In the genomic region with DNA sequence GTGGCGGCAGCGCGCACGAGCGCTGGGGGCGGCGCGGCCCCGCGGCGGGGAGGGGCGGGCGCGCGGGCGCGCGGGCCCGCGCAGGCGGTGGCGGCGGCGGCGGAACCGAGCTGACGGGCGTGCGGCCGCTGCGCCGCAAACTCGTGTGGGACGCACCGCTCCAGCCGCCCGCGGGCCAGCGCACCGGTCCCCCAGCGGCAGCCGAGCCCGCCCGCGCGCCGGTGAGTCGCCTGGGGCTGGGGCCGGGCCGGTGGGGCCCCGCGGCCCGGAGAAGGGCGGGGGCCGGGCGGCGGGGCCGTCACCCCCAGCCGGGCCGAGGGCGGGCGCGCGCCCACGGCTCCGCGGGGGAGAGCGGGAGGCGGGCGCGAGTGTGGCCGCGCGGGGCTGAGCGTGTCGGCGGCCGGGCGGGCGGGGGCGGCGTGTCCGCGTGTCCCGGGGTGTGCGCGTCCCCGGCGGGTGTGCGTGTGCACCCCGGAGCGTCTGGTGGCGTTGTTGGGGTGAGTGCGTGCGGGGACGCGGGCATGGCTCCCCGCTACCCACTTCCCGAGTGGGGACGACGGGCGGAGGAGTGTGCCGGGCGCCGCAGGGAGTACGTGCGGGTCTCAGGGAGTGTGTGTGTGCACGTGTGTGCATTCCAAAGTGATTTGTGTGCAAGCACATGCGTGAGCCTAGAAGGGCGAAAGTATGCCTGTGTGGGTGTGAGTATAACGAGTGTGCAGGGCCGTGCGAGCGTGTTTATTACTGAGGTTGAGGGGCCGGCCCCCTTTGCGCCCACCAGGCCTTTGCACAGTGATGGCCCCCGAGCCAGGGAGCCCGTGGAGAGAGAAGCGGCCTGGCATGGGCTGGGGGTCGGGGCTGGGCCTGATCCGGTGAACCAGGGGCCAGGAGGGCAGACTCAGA, we compare ENCODE assay signal across 8 cellular contexts. TPM values are rescaled to one million over a fixed set of nuclear protein-coding genes. Genes with fewer than 3 reads are reported as not detected.
DNase-seq lines count a peak whose midpoint lies in the region; ATAC-seq and TF ChIP-seq lines count a peak whose summit lies in the region.

A gene (plus strand): TSS at position 85 of the 900 bp plus-strand sequence. CDS start 44,016 bp downstream, outside the sequence.

- H2BK120ac ChIP-seq in mesenchymal stem cell (ENCODE audit: low read depth, low read length), result peak within 1 kb of the TSS; percentile 100

- CTCF ChIA-PET in CD4-positive, alpha-beta memory T cell (lab: Charles Lee; ENCODE audit: partially characterized antibody), result no interaction called here

- no peaks in the 10 kb centered on the region for H3K27me3 Mint-ChIP-seq in CD4-positive, alpha-beta memory T cell
- peaks cover 5% of the 10 kb centered on the region for H3K27me3 Mint-ChIP-seq in HFFc6 (ENCODE audit: insufficient read depth)

- POLR2A ChIA-PET in CD4-positive, alpha-beta memory T cell (lab: Charles Lee; ENCODE audit: partially characterized antibody), result interaction anchor here (0.5 to 1.1 kb wide), 3 partner anchors 19 to 1566 kb away, joined by 3 to 4 read pairs (median 4); no protein-coding TSS in a partner anchor

- peaks cover 2% of the 10 kb centered on the region for H3K79me1 ChIP-seq in mesenchymal stem cell (replicated peaks; ENCODE audit: low read length, poor library complexity, severe bottlenecking)

- peak within 1 kb of the TSS; percentile 100 for H4K91ac ChIP-seq in mesenchymal stem cell (ENCODE audit: low read length)

- H2BK12ac ChIP-seq in mesenchymal stem cell (ENCODE audit: low read length in 2 of 2), result peak within 1 kb of the TSS; percentile 63 to 100

- H3K4ac ChIP-seq in mesenchymal stem cell (ENCODE audit: low read depth in 1 of 2, low read length in 2 of 2), result peak within 1 kb of the TSS; percentile 100

- H3K36me3 Mint-ChIP-seq in CD4-positive, alpha-beta memory T cell, result peaks cover 0 to 8% of the 10 kb centered on the region in 2 donors
- H3K36me3 Mint-ChIP-seq in HFFc6 (ENCODE audit: low read depth), result peaks cover 26% of the 10 kb centered on the region

- peak within 1 kb of the TSS; percentile 99 for H4K8ac ChIP-seq in mesenchymal stem cell (ENCODE audit: low read length)

- H3K27ac ChIP-seq in CD4-positive, alpha-beta memory T cell (ENCODE audit: low read depth, low read length), result peak within 1 kb of the TSS; percentile 15
- H3K27ac ChIP-seq in ectodermal cell (ENCODE audit: insufficient read depth, low read depth, low read length, poor library complexity, severe bottlenecking) (no peak within 1 kb of the TSS), mesenchymal stem cell (ENCODE audit: low read length, poor library complexity, severe bottlenecking) (peak within 1 kb of the TSS; percentile 99)

- H3K4me1 Mint-ChIP-seq in CD4-positive, alpha-beta memory T cell, result peaks cover 33 to 68% (median 51%) of the 10 kb centered on the region in 4 donors
- H3K4me1 Mint-ChIP-seq in HFFc6 (ENCODE audit: low read depth), result peaks cover 71% of the 10 kb centered on the region

- H3K9ac ChIP-seq in mesenchymal stem cell (ENCODE audit: low read length), result peak within 1 kb of the TSS; percentile 99

- H3K4me2 ChIP-seq in mesenchymal stem cell (ENCODE audit: low read length, poor library complexity, severe bottlenecking), result peak within 1 kb of the TSS; percentile 88

- H3K36me3 ChIP-seq in CD4-positive, alpha-beta memory T cell (ENCODE audit: insufficient read depth, low read length), result peaks cover 2% of the 10 kb centered on the region
- no peaks in the 10 kb centered on the region for H3K36me3 ChIP-seq in ectodermal cell (ENCODE audit: control insufficient read depth, insufficient read depth, low read length)
- peaks cover 3 to 4% of the 10 kb centered on the region in 2 experiments for H3K36me3 ChIP-seq in mesenchymal stem cell (ENCODE audit: control insufficient read depth in 1 of 2, insufficient read depth in 2 of 2, low read depth in 1 of 2, low read length in 2 of 2)

- 2% methylated on average over 121 of the region's 121 CpGs for WGBS in ectodermal cell, 2 experiments
- under 1% methylated on average over 51 of the region's 121 CpGs for WGBS in mesenchymal stem cell

- DNase-seq in CD4-positive, alpha-beta memory T cell, result peak; percentile 41 to 55 (median 52)
- DNase-seq in HFFc6 (peak; percentile 45), mesenchymal stem cell (peak; percentile 75), NCI-H187 treated with DMSO at 0.1 percent for 48 hours (lab: John Stamatoyannopoulos, UW) (no peak)

- H3K4me1 ChIP-seq in CD4-positive, alpha-beta memory T cell (ENCODE audit: insufficient read depth, low read length), result peaks cover 32% of the 10 kb centered on the region
- H3K4me1 ChIP-seq in ectodermal cell (ENCODE audit: control insufficient read depth, insufficient read depth, low read length) (peaks cover 17% of the 10 kb centered on the region), mesenchymal stem cell (ENCODE audit: control insufficient read depth, insufficient read depth, low read depth, low read length) (peaks cover 32% of the 10 kb centered on the region)

- H3K4me3 Mint-ChIP-seq in CD4-positive, alpha-beta memory T cell, result peak within 1 kb of the TSS; percentile 94 to 97 (median 96)
- H3K4me3 Mint-ChIP-seq in HFFc6, result peak within 1 kb of the TSS; percentile 94

- peak within 1 kb of the TSS; percentile 65 for H3K4me3 ChIP-seq in CD4-positive, alpha-beta memory T cell (ENCODE audit: low read length in 2 of 2)
- peak within 1 kb of the TSS; percentile 41 for H3K4me3 ChIP-seq in ectodermal cell (ENCODE audit: insufficient read depth, low read depth, low read length)
- peak within 1 kb of the TSS; percentile 88 to 96 for H3K4me3 ChIP-seq in mesenchymal stem cell (ENCODE audit: insufficient read depth in 1 of 2, low read depth in 1 of 2, low read length in 2 of 2)

- H3K9me3 ChIP-seq in CD4-positive, alpha-beta memory T cell (ENCODE audit: control insufficient read depth in 1 of 2, low read length in 2 of 2), result no peaks in the 10 kb centered on the region
- no peaks in the 10 kb centered on the region for H3K9me3 ChIP-seq in ectodermal cell (ENCODE audit: control insufficient read depth, low read length)
- no peaks in the 10 kb centered on the region for H3K9me3 ChIP-seq in mesenchymal stem cell (ENCODE audit: control insufficient read depth, low read length)

- peak within 1 kb of the TSS; percentile 100 for H3K18ac ChIP-seq in mesenchymal stem cell (ENCODE audit: low read depth in 1 of 2, low read length in 2 of 2)

- no peaks in the 10 kb centered on the region for H3K27me3 ChIP-seq in CD4-positive, alpha-beta memory T cell (ENCODE audit: insufficient read depth, low read length)
- H3K27me3 ChIP-seq in ectodermal cell (ENCODE audit: control insufficient read depth, insufficient read depth, low read length, poor library complexity, severe bottlenecking) (peaks cover 12% of the 10 kb centered on the region), mesenchymal stem cell (ENCODE audit: control insufficient read depth in 1 of 2, insufficient read depth in 1 of 2, low read length in 2 of 2) (no peaks in the 10 kb centered on the region)

- H3K14ac ChIP-seq in mesenchymal stem cell (ENCODE audit: low read length in 2 of 2), result peak within 1 kb of the TSS; percentile 48 to 100

- peak within 1 kb of the TSS; percentile 98 for H2BK5ac ChIP-seq in mesenchymal stem cell (ENCODE audit: low read depth, low read length, poor library complexity, severe bottlenecking)

- peak; percentile 31 to 43 for ATAC-seq in activated CD4-positive, CD25-positive, alpha-beta regulatory T cell treated with anti-CD3 and anti-CD28 coated beads, Interleukin-2, amount 50 U/mL, for 24 hours
- no peak for ATAC-seq in GM21737 (IDR thresholded peaks at IDR 0.05; ENCODE audit: unreplicated experiment)

- H3K9me3 Mint-ChIP-seq in CD4-positive, alpha-beta memory T cell, result peaks cover 0 to 2% (median 0%) of the 10 kb centered on the region in 8 donors
- H3K9me3 Mint-ChIP-seq in HFFc6, result no peaks in the 10 kb centered on the region

- peak within 1 kb of the TSS; percentile 94 for H2AK5ac ChIP-seq in mesenchymal stem cell (ENCODE audit: low read length, severe bottlenecking)

- TF ChIP-seq CTCF in HFFc6 (IDR thresholded peaks at IDR 0.05) (no peak), subcutaneous adipose tissue (IDR thresholded peaks at IDR 0.05; ENCODE audit: low read depth) (no peak)

- H2AFZ ChIP-seq in mesenchymal stem cell (ENCODE audit: low read depth, low read length), result peak within 1 kb of the TSS; percentile 24

- H2BK15ac ChIP-seq in mesenchymal stem cell (ENCODE audit: low read depth, poor library complexity, severe bottlenecking), result peak within 1 kb of the TSS; percentile 92

- H3K23ac ChIP-seq in mesenchymal stem cell (ENCODE audit: low read length in 2 of 2), result peak within 1 kb of the TSS; percentile 82 to 98

- peak within 1 kb of the TSS; percentile 83 to 96 (median 91) for H3K27ac Mint-ChIP-seq in CD4-positive, alpha-beta memory T cell
- H3K27ac Mint-ChIP-seq in HFFc6, result peak within 1 kb of the TSS; percentile 97

- intact Hi-C loops in CD4-positive, alpha-beta memory T cell (cut with micrococcal nuclease), result loop anchor here (10.0 kb wide), 3 partner anchors 53 to 157 kb away; a partner anchor contains a TSS

RNA-seq across cellular contexts. Expression of the gene that starts here (rescaled TPM):
- 10 to 100 TPM in 1 of 2 experiments, 1 to 10 TPM in 1; 9.9 to 11.7 TPM for total RNA-seq in CD4-positive, alpha-beta memory T cell
- 1 to 10 TPM; 3.8 to 7.1 TPM for polyA plus RNA-seq in CD4-positive, alpha-beta memory T cell
- total RNA-seq in HFFc6 (2021; fragmentation: NEBNext Ultra II Directional; extraction: Animal tissue kit (Norgen Biotek cat#: 25700)), result 10 to 100 TPM; 66.5 to 81.1 (median 71.4) TPM
- 18.5 TPM for polyA plus RNA-seq in ectodermal cell (2013, experiment 1 of 4)
- polyA plus RNA-seq in ectodermal cell (2013, experiment 2 of 4), result 22.4 TPM
- polyA plus RNA-seq in ectodermal cell (2013, experiment 3 of 4), result 13.9 TPM
- 16.7 TPM for polyA plus RNA-seq in ectodermal cell (2013, experiment 4 of 4)
- 99.8 TPM for polyA plus RNA-seq in mesenchymal stem cell (2013, experiment 1 of 2)
- polyA plus RNA-seq in mesenchymal stem cell (2013, experiment 2 of 2), result 97.5 TPM
- 10 to 100 TPM; 18.5 to 38.2 (median 27.0) TPM for total RNA-seq in subcutaneous adipose tissue

Comparison
In these comparisons a context has a peak if more than half of its experiments do, and no peak if none do; other contexts are left out.
1. H3K4me3 ChIP-seq: peak in every context shown above with its lines; median percentile 92 in mesenchymal stem cell; 65 in CD4-positive, alpha-beta memory T cell; 41 in ectodermal cell.